ENCODE assay signal across 8 cellular contexts in genomic region chr13:26185720-26186119, GRCh38. TPM values are rescaled to one million over a fixed set of nuclear protein-coding genes. Genes with fewer than 3 reads are reported as not detected.
A peak's percentile ranks its signal among the peaks of the same experiment; 100 is the strongest.
DNase-seq lines count a peak whose midpoint lies in the region; ATAC-seq and TF ChIP-seq lines count a peak whose summit lies in the region.

No MANE protein-coding gene starts in this region.

- H3K9ac ChIP-seq in KMS-11, result peak overlapping the region; percentile 89

- H3K4me1 Mint-ChIP-seq in nephron progenitor cell, result peaks cover 6% of the 10 kb centered on the region

- peak overlapping the region; percentile 85 for H3K4me3 Mint-ChIP-seq in nephron progenitor cell

- no peaks in the 10 kb centered on the region for H3K36me3 ChIP-seq in KMS-11 (ENCODE audit: insufficient read depth)
- no peaks in the 10 kb centered on the region for H3K36me3 ChIP-seq in ectodermal cell (ENCODE audit: control insufficient read depth, insufficient read depth, low read length)

- ATAC-seq in GM19455 (IDR thresholded peaks at IDR 0.05; ENCODE audit: unreplicated experiment), result peak; percentile 17
- ATAC-seq in HG03521 (IDR thresholded peaks at IDR 0.05; ENCODE audit: unreplicated experiment), result no peak
- no peak for ATAC-seq in GM21576 (IDR thresholded peaks at IDR 0.05; ENCODE audit: unreplicated experiment)

- TF ChIP-seq CTCF in KMS-11 (conservative IDR thresholded peaks at IDR 0.05; ENCODE audit: low read depth, low read length) (no peak), nephron progenitor cell (IDR thresholded peaks at IDR 0.05) (no peak)

- no peaks in the 10 kb centered on the region for H4K20me1 ChIP-seq in KMS-11 (ENCODE audit: insufficient read depth)

- H3K79me2 ChIP-seq in KMS-11 (ENCODE audit: insufficient read depth, low read depth), result no peaks in the 10 kb centered on the region

- DNase-seq in nephron progenitor cell (no peak), globus pallidus (ENCODE audit: low spot score) (no peak), A172 (ENCODE audit: low spot score) (no peak)

- H3K27me3 Mint-ChIP-seq in nephron progenitor cell (ENCODE audit: low read depth, poor library complexity), result peaks cover 17% of the 10 kb centered on the region

- H3K4me1 ChIP-seq in KMS-11 (ENCODE audit: low read depth, poor library complexity, severe bottlenecking) (no peaks in the 10 kb centered on the region), ectodermal cell (ENCODE audit: control insufficient read depth, insufficient read depth, low read length) (no peaks in the 10 kb centered on the region)

- H3K4me2 ChIP-seq in KMS-11, result peak overlapping the region; percentile 71

- H3K27ac ChIP-seq in KMS-11, result peak overlapping the region; percentile 87
- no peak overlapping the region for H3K27ac ChIP-seq in ectodermal cell (ENCODE audit: insufficient read depth, low read depth, low read length, poor library complexity, severe bottlenecking)

- H3K27ac Mint-ChIP-seq in nephron progenitor cell, result no peak overlapping the region

- no peaks in the 10 kb centered on the region for H3K36me3 Mint-ChIP-seq in nephron progenitor cell (ENCODE audit: low read depth)

- H3K27me3 ChIP-seq in KMS-11 (ENCODE audit: insufficient read depth, low read depth) (no peaks in the 10 kb centered on the region), ectodermal cell (ENCODE audit: control insufficient read depth, insufficient read depth, low read length, poor library complexity, severe bottlenecking) (no peaks in the 10 kb centered on the region)

- H3K4me3 ChIP-seq in KMS-11 (IDR thresholded peaks at IDR 0.05; ENCODE audit: insufficient read depth, low read depth, low read length) (no peak overlapping the region), ectodermal cell (ENCODE audit: insufficient read depth, low read depth, low read length) (peak overlapping the region; percentile 50)

- WGBS in ectodermal cell, 2 experiments, result 77 to 83% methylated on average over 8 of the region's 8 CpGs

- H2AFZ ChIP-seq in KMS-11 (ENCODE audit: low read depth), result peak overlapping the region; percentile 93

- H3K9me3 ChIP-seq in ectodermal cell (ENCODE audit: control insufficient read depth, low read length), result no peaks in the 10 kb centered on the region

- no peaks in the 10 kb centered on the region for H3K9me3 Mint-ChIP-seq in nephron progenitor cell

RNA-seq across cellular contexts. Expression of gene RNF6, which starts 36.4 kb away (rescaled TPM):
- polyA plus RNA-seq in ectodermal cell (2013, experiment 1 of 4), result 17.2 TPM
- 19.3 TPM for polyA plus RNA-seq in ectodermal cell (2013, experiment 2 of 4)
- 15.7 TPM for polyA plus RNA-seq in ectodermal cell (2013, experiment 3 of 4)
- polyA plus RNA-seq in ectodermal cell (2013, experiment 4 of 4), result 16.6 TPM
- total RNA-seq in A172 (2014; rRNA removed; shearing (Covaris generic)), result 49.0 and 61.9 TPM in 2 replicates
